28 cellular contexts compared by ENCODE assay signal in the genomic region with DNA sequence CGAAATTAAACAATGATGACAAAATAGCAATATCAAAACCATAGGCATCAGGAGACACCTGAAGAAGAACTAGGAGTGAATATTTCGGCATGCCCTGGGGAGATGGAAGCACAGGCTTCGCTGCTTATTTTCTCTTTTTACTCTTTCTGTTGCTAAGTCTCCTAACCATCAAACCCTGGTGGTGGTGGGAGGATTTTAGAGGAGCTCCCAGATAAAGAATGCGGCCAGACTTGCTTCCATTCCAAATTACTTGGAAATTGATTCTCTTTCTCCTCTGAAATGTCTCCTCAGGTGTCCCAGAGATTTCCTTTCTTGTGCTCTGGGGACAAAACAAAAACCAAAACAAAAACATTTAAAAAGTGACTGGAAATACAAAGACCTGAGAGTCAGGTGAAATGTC.
"Had no signal": no experiment of that assay in that cellular context is flagged by ENCODE, and none has a peak within 500 bp of the region (broad histone marks: within the 10 kb centered on the region; RNA-seq: fewer than 3 reads in every experiment).

No MANE protein-coding gene starts in this region.

- ATAC-seq: mucosa of descending colon; naive thymus-derived CD4-positive, alpha-beta T cell; natural killer cell treated with Interleukin-12 subunit alpha and Interleukin-12 subunit beta and Interleukin-15 and Interleukin-18, amount 100 ng/mL, for 72 hours; pancreas; right cardiac atrium; sciatic nerve; stimulated activated naive B cell treated with anti-CD40 and anti-IgM and Interleukin-4, amounts not matched to agents 10 μg/mL and 1 μg/mL and 100 μg/mL, for 72 hours; stimulated activated naive CD8-positive, alpha-beta T cell treated with anti-CD3 and anti-CD28 coated beads, Interleukin-15, Interleukin-2, amounts not matched to agents 100 U/mL and 50 U/mL, for 24 hours had no signal

- H3K9me3 ChIP-seq: left ventricle myocardium inferior, mucosa of descending colon, pancreas, prostate gland, stomach, testis, thyroid gland, transverse colon, upper lobe of left lung, vagina had no signal

- H3K27me3 ChIP-seq: pancreas, stomach, testis, thyroid gland, transverse colon, upper lobe of left lung, vagina had no signal

- DNase-seq: hypothalamus; islet precursor cell; left ventricle myocardium inferior; midbrain; mucosa of descending colon; naive thymus-derived CD4-positive, alpha-beta T cell; nucleus accumbens; pancreas; posterior cingulate gyrus; retina; right cardiac atrium; stimulated activated CD4-positive, alpha-beta T cell treated with anti-CD3 and anti-CD28 coated beads, Interleukin-12 subunit alpha, Interleukin-12 subunit beta, amount 100 ng/mL, for 4 hours; stimulated activated CD4-positive, alpha-beta T cell treated with anti-CD3 and anti-CD28 coated beads, Interleukin-15, amount 100 ng/mL, for 24 hours; stimulated activated CD4-positive, alpha-beta T cell treated with anti-CD3 and anti-CD28 coated beads, Interleukin-2, amount 100 ng/mL, for 24 hours; stimulated activated CD4-positive, alpha-beta T cell treated with anti-CD3 and anti-CD28 coated beads, Interleukin-4, amount 100 ng/mL, for 1 hour; stimulated activated naive B cell treated with anti-CD40 and anti-IgM and Interleukin-4, amounts not matched to agents 10 μg/mL and 1 μg/mL and 100 μg/mL, for 72 hours; stimulated activated naive CD8-positive, alpha-beta T cell treated with anti-CD3 and anti-CD28 coated beads, Interleukin-15, Interleukin-2, amounts not matched to agents 100 U/mL and 50 U/mL, for 24 hours; stomach; thyroid gland; transverse colon; upper lobe of left lung had no signal

- H3K36me3 ChIP-seq: left ventricle myocardium inferior, pancreas, prostate gland, stomach, thyroid gland, transverse colon, upper lobe of left lung, vagina had no signal

- H3K4me3 Mint-ChIP-seq: naive thymus-derived CD4-positive, alpha-beta T cell; natural killer cell treated with Interleukin-12 subunit alpha and Interleukin-12 subunit beta and Interleukin-15 and Interleukin-18, amount 100 ng/mL, for 72 hours; stimulated activated naive B cell treated with anti-CD40 and anti-IgM and Interleukin-4, amounts not matched to agents 10 μg/mL and 1 μg/mL and 100 μg/mL, for 72 hours had no signal

- H3K27ac Mint-ChIP-seq: naive thymus-derived CD4-positive, alpha-beta T cell; natural killer cell treated with Interleukin-12 subunit alpha and Interleukin-12 subunit beta and Interleukin-15 and Interleukin-18, amount 100 ng/mL, for 72 hours; stimulated activated naive B cell treated with anti-CD40 and anti-IgM and Interleukin-4, amounts not matched to agents 10 μg/mL and 1 μg/mL and 100 μg/mL, for 72 hours had no signal

- H3K9me3 Mint-ChIP-seq: naive thymus-derived CD4-positive, alpha-beta T cell; stimulated activated naive B cell treated with anti-CD40 and anti-IgM and Interleukin-4, amounts not matched to agents 10 μg/mL and 1 μg/mL and 100 μg/mL, for 72 hours had no signal

- H3K4me1 ChIP-seq: left ventricle myocardium inferior, pancreas, prostate gland, stomach, thyroid gland, transverse colon, upper lobe of left lung, vagina had no signal

- H3K4me1 Mint-ChIP-seq: naive thymus-derived CD4-positive, alpha-beta T cell; stimulated activated naive B cell treated with anti-CD40 and anti-IgM and Interleukin-4, amounts not matched to agents 10 μg/mL and 1 μg/mL and 100 μg/mL, for 72 hours had no signal

- H3K36me3 Mint-ChIP-seq: naive thymus-derived CD4-positive, alpha-beta T cell; natural killer cell treated with Interleukin-12 subunit alpha and Interleukin-12 subunit beta and Interleukin-15 and Interleukin-18, amount 100 ng/mL, for 72 hours; stimulated activated naive B cell treated with anti-CD40 and anti-IgM and Interleukin-4, amounts not matched to agents 10 μg/mL and 1 μg/mL and 100 μg/mL, for 72 hours had no signal

- H3K4me3 ChIP-seq: left ventricle myocardium inferior, lung, mucosa of descending colon, pancreas, prostate gland, skin epidermis, stomach, testis, thyroid gland, transverse colon, upper lobe of left lung, vagina had no signal

- H3K27me3 Mint-ChIP-seq: naive thymus-derived CD4-positive, alpha-beta T cell; natural killer cell treated with Interleukin-12 subunit alpha and Interleukin-12 subunit beta and Interleukin-15 and Interleukin-18, amount 100 ng/mL, for 72 hours; stimulated activated naive B cell treated with anti-CD40 and anti-IgM and Interleukin-4, amounts not matched to agents 10 μg/mL and 1 μg/mL and 100 μg/mL, for 72 hours had no signal

- H3K27ac ChIP-seq: left ventricle myocardium inferior, pancreas, prostate gland, skin epidermis, stomach, thyroid gland, transverse colon, upper lobe of left lung, vagina had no signal
